ENCODE assay signal across 1 cellular context in the genomic region with DNA sequence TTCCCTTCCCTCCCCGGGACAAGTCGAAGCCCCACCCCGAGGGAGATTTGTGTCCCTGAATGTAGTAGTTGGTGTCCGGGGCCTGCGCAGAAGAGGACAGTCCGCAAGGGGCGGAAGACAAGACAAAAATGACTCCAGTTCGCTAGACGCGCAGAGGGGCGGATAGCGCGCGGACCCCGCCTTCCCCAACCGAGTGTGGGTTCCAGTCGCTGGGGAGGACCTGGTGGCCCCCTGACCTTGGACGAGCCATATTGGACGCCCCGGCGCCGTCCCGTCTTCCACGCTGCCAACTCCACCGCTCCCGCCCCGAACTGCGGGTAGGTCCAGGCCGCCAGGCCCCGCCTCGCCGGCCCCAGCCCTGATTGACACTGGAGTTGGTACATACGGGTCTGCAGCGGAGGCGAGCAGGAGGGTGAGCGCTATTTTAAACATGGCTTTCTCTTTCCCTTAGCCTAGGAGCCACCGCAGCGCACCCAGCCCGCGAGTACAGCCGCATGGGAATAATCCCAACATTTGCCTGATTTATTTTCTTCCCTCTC.
TF ChIP-seq lines count a peak whose summit lies in the region.

No MANE protein-coding gene starts in this region.

TF ChIP-seq in HEK293, 187 proteins besides CTCF, POLR2A, EP300 and RAD21 (continued from another document and continues in another):
- TF ChIP-seq ZNF624 (tag by site-specific recombination; IDR thresholded peaks at IDR 0.05) (no peak), ZXDB (tag by site-specific recombination; IDR thresholded peaks at IDR 0.05) (peak; percentile 93), GLI4 (tag by site-specific recombination; IDR thresholded peaks at IDR 0.05) (no peak; the same call in 1 of the 2 replicates), ZNF211 (tag by site-specific recombination; IDR thresholded peaks at IDR 0.05; ENCODE audit: low read depth) (no peak), REST (tag by site-specific recombination; IDR thresholded peaks at IDR 0.05) (no peak), ZBTB21 (tag by site-specific recombination; IDR thresholded peaks at IDR 0.05) (no peak), ZNF585B (tag by site-specific recombination; IDR thresholded peaks at IDR 0.05) (no peak), KLF9 (tag by site-specific recombination; IDR thresholded peaks at IDR 0.05; ENCODE audit: low read depth) (peak; percentile 62), SP7 (tag by site-specific recombination; IDR thresholded peaks at IDR 0.05) (peak; percentile 80), ZBTB26 (tag by site-specific recombination; optimal IDR thresholded peaks at IDR 0.05) (peak; percentile 84), ZNF404 (tag by site-specific recombination; IDR thresholded peaks at IDR 0.05) (no peak), ZNF155 (tag by site-specific recombination; IDR thresholded peaks at IDR 0.05) (no peak), ZNF121 (tag by site-specific recombination; IDR thresholded peaks at IDR 0.05) (no peak), HOXD13 (CRISPR knock-in tag; IDR thresholded peaks at IDR 0.05; ENCODE audit: borderline replicate concordance) (no peak), ZNF184 (tag by site-specific recombination; IDR thresholded peaks at IDR 0.05) (no peak), ZNF394 (tag by site-specific recombination; IDR thresholded peaks at IDR 0.05; ENCODE audit: borderline replicate concordance) (peak; percentile 27; the same call in 1 of the 2 replicates), PATZ1 (tag by site-specific recombination; IDR thresholded peaks at IDR 0.05) (peak; percentile 95), ZNF48 (tag by site-specific recombination; IDR thresholded peaks at IDR 0.05) (no peak), ZNF292 (tag by site-specific recombination; IDR thresholded peaks at IDR 0.05; ENCODE audit: borderline replicate concordance, low read depth) (no peak), ZNF626 (tag by site-specific recombination; IDR thresholded peaks at IDR 0.05) (no peak), ZBTB20 (tag by site-specific recombination; IDR thresholded peaks at IDR 0.05) (peak; percentile 94), ZNF776 (tag by site-specific recombination; IDR thresholded peaks at IDR 0.05; ENCODE audit: borderline replicate concordance) (no peak), EGR2 (tag by site-specific recombination; IDR thresholded peaks at IDR 0.05; ENCODE audit: low read depth) (peak; percentile 29; the same call in 1 of the 2 replicates), ZNF174 (tag by site-specific recombination; IDR thresholded peaks at IDR 0.05) (no peak), ZNF132 (tag by site-specific recombination; IDR thresholded peaks at IDR 0.05; ENCODE audit: borderline replicate concordance) (no peak), ZNF514 (tag by site-specific recombination; IDR thresholded peaks at IDR 0.05) (no peak), YY2 (tag by site-specific recombination; IDR thresholded peaks at IDR 0.05) (no peak), ZNF350 (tag by site-specific recombination; IDR thresholded peaks at IDR 0.05) (no peak), ZNF138 (tag by site-specific recombination; IDR thresholded peaks at IDR 0.05; ENCODE audit: borderline replicate concordance) (no peak), ZNF548 (tag by site-specific recombination; IDR thresholded peaks at IDR 0.05) (peak; percentile 92), ZNF621 (tag by site-specific recombination; IDR thresholded peaks at IDR 0.05) (no peak), OVOL3 (tag by site-specific recombination; IDR thresholded peaks at IDR 0.05) (no peak), REPIN1 (tag by site-specific recombination; IDR thresholded peaks at IDR 0.05; ENCODE audit: low read depth) (no peak), ZNF501 (tag by site-specific recombination; IDR thresholded peaks at IDR 0.05) (peak; percentile 98), MYNN (tag by site-specific recombination; IDR thresholded peaks at IDR 0.05; ENCODE audit: borderline replicate concordance) (no peak), ZNF658 (tag by site-specific recombination; IDR thresholded peaks at IDR 0.05) (no peak), ZNF843 (tag by site-specific recombination; IDR thresholded peaks at IDR 0.05) (0 out of 2 replicates have a peak, but pooled peaks have one; percentile 46), RBAK (tag by site-specific recombination; IDR thresholded peaks at IDR 0.05) (no peak), ZNF677 (tag by site-specific recombination; IDR thresholded peaks at IDR 0.05) (no peak), ZNF175 (tag by site-specific recombination; IDR thresholded peaks at IDR 0.05) (no peak), ZNF660 (tag by site-specific recombination; IDR thresholded peaks at IDR 0.05) (0 out of 2 replicates have a peak, but pooled peaks have one; percentile 16), ZBTB48 (tag by site-specific recombination; IDR thresholded peaks at IDR 0.05) (peak; percentile 83; the same call in 1 of the 2 replicates), ZNF157 (tag by site-specific recombination; IDR thresholded peaks at IDR 0.05) (no peak)
- TF ChIP-seq, protein P1, sequence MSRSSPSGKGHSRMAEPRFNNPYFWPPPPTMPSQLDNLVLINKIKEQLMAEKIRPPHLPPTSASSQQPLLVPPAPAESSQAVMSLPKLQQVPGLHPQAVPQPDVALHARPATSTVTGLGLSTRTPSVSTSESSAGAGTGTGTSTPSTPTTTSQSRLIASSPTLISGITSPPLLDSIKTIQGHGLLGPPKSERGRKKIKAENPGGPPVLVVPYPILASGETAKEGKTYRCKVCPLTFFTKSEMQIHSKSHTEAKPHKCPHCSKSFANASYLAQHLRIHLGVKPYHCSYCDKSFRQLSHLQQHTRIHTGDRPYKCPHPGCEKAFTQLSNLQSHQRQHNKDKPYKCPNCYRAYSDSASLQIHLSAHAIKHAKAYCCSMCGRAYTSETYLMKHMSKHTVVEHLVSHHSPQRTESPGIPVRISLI (tag by site-specific recombination; IDR thresholded peaks at IDR 0.05): no peak
- TF ChIP-seq, protein P2, sequence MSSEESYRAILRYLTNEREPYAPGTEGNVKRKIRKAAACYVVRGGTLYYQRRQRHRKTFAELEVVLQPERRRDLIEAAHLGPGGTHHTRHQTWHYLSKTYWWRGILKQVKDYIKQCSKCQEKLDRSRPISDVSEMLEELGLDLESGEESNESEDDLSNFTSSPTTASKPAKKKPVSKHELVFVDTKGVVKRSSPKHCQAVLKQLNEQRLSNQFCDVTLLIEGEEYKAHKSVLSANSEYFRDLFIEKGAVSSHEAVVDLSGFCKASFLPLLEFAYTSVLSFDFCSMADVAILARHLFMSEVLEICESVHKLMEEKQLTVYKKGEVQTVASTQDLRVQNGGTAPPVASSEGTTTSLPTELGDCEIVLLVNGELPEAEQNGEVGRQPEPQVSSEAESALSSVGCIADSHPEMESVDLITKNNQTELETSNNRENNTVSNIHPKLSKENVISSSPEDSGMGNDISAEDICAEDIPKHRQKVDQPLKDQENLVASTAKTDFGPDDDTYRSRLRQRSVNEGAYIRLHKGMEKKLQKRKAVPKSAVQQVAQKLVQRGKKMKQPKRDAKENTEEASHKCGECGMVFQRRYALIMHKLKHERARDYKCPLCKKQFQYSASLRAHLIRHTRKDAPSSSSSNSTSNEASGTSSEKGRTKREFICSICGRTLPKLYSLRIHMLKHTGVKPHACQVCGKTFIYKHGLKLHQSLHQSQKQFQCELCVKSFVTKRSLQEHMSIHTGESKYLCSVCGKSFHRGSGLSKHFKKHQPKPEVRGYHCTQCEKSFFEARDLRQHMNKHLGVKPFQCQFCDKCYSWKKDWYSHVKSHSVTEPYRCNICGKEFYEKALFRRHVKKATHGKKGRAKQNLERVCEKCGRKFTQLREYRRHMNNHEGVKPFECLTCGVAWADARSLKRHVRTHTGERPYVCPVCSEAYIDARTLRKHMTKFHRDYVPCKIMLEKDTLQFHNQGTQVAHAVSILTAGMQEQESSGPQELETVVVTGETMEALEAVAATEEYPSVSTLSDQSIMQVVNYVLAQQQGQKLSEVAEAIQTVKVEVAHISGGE (tag by site-specific recombination; conservative IDR thresholded peaks at IDR 0.05; ENCODE audit: low read depth): no peak; the same call in 1 of the 2 replicates
- TF ChIP-seq, protein P3, sequence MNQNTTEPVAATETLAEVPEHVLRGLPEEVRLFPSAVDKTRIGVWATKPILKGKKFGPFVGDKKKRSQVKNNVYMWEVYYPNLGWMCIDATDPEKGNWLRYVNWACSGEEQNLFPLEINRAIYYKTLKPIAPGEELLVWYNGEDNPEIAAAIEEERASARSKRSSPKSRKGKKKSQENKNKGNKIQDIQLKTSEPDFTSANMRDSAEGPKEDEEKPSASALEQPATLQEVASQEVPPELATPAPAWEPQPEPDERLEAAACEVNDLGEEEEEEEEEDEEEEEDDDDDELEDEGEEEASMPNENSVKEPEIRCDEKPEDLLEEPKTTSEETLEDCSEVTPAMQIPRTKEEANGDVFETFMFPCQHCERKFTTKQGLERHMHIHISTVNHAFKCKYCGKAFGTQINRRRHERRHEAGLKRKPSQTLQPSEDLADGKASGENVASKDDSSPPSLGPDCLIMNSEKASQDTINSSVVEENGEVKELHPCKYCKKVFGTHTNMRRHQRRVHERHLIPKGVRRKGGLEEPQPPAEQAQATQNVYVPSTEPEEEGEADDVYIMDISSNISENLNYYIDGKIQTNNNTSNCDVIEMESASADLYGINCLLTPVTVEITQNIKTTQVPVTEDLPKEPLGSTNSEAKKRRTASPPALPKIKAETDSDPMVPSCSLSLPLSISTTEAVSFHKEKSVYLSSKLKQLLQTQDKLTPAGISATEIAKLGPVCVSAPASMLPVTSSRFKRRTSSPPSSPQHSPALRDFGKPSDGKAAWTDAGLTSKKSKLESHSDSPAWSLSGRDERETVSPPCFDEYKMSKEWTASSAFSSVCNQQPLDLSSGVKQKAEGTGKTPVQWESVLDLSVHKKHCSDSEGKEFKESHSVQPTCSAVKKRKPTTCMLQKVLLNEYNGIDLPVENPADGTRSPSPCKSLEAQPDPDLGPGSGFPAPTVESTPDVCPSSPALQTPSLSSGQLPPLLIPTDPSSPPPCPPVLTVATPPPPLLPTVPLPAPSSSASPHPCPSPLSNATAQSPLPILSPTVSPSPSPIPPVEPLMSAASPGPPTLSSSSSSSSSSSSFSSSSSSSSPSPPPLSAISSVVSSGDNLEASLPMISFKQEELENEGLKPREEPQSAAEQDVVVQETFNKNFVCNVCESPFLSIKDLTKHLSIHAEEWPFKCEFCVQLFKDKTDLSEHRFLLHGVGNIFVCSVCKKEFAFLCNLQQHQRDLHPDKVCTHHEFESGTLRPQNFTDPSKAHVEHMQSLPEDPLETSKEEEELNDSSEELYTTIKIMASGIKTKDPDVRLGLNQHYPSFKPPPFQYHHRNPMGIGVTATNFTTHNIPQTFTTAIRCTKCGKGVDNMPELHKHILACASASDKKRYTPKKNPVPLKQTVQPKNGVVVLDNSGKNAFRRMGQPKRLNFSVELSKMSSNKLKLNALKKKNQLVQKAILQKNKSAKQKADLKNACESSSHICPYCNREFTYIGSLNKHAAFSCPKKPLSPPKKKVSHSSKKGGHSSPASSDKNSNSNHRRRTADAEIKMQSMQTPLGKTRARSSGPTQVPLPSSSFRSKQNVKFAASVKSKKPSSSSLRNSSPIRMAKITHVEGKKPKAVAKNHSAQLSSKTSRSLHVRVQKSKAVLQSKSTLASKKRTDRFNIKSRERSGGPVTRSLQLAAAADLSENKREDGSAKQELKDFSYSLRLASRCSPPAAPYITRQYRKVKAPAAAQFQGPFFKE (tag by site-specific recombination; IDR thresholded peaks at IDR 0.05; ENCODE audit: borderline replicate concordance): no peak
